ENCODE assay signal across 1 cellular context in genomic region chr16:66918803-66919568, GRCh38.
TF ChIP-seq lines count a peak whose summit lies in the region.

Gene CDH16, minus strand, starts transcription at chr16:66918885. Its CDS starts 820 bp downstream, at chr16:66918065.

TF ChIP-seq in HepG2, 621 proteins besides CTCF, POLR2A, EP300 and RAD21 (continued from another document):
- no peak for TF ChIP-seq ZBTB2 (CRISPR knock-in tag; IDR thresholded peaks at IDR 0.05; ENCODE audit: low read depth)
- no peak for TF ChIP-seq NR2F1 (CRISPR knock-in tag; IDR thresholded peaks at IDR 0.05)
- no peak for TF ChIP-seq RCOR2 (CRISPR knock-in tag; IDR thresholded peaks at IDR 0.05)
- no peak for TF ChIP-seq ZNF549 (CRISPR knock-in tag; IDR thresholded peaks at IDR 0.05)
- no peak for TF ChIP-seq ZNF512B (CRISPR knock-in tag; IDR thresholded peaks at IDR 0.05; ENCODE audit: borderline replicate concordance)
- no peak for TF ChIP-seq PAWR (CRISPR knock-in tag; IDR thresholded peaks at IDR 0.05; ENCODE audit: borderline replicate concordance)
- TF ChIP-seq ZBTB7A (CRISPR knock-in tag; IDR thresholded peaks at IDR 0.05): 0 out of 2 replicates have a peak, but pooled peaks have one; percentile 7
- TF ChIP-seq HMG20B (CRISPR knock-in tag; conservative IDR thresholded peaks at IDR 0.05): no peak
TF ChIP-seq in HepG2: peak in this region for 41.
